Comparison of ENCODE assay signal across 20 cellular contexts in the genomic region with DNA sequence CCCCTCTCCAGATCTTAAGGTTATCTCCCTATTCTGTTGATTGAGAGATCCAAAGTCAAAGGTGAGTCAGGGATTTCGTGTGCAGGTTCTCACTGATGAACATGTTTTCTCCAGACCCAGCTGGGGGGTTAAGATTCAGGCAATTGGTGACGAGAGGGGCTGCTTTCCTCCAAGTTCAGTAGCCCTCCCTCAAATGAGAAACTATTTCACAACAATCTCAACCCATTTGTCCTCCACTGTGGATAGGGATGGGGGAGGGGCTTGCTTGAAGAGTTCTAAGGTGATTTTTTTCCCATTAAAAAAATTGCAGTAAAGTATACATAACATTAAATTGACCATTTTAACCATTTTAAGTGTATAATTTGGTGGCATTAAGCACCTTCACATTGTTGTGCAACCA.
A peak's percentile ranks its signal among the peaks of the same experiment; 100 is the strongest.
DNase-seq lines count a peak whose midpoint lies in the region; ATAC-seq, FAIRE-seq and TF ChIP-seq lines count a peak whose summit lies in the region.
"Had no signal": no experiment of that assay in that cellular context is flagged by ENCODE, and none has a peak within 500 bp of the region (broad histone marks: within the 10 kb centered on the region; RNA-seq: fewer than 3 reads in every experiment).

No MANE protein-coding gene starts in this region.

- H2AK5ac ChIP-seq in H9 (ENCODE audit: insufficient read length, low read length) (peak overlapping the region; percentile 31), H1 (ENCODE audit: low read depth, low read length) (no peak overlapping the region)

- no peak overlapping the region for H2BK20ac ChIP-seq in H9 (ENCODE audit: low read depth, low read length, poor library complexity, severe bottlenecking)
- 0 out of 2 replicates have a peak overlapping the region, but pooled peaks have one; percentile 29 for H2BK20ac ChIP-seq in H1 (ENCODE audit: low read length)

- H4K91ac ChIP-seq in H9 (ENCODE audit: insufficient read length, low read depth, low read length) (no peak overlapping the region), H1 (replicated peaks; ENCODE audit: insufficient read length, low read length) (no peak overlapping the region)

- H4K20me1 ChIP-seq in H9 (ENCODE audit: control insufficient read depth, insufficient read depth, insufficient read length) (no peaks in the 10 kb centered on the region), H1 (replicated peaks in 1 of 2; ENCODE audit: control insufficient read depth in 1 of 2, insufficient read depth in 2 of 2, low read length in 2 of 2) (no peaks in the 10 kb centered on the region)

- H2BK5ac ChIP-seq in H9 (ENCODE audit: insufficient read length, low read length) (no peak overlapping the region), H1 (ENCODE audit: low read depth, low read length) (no peak overlapping the region)

- H2BK120ac ChIP-seq in H9 (ENCODE audit: low read depth, low read length, poor library complexity, severe bottlenecking) = no peak overlapping the region
- H2BK120ac ChIP-seq in H1 (replicated peaks; ENCODE audit: low read depth, low read length) = no peak overlapping the region

- H3K14ac ChIP-seq in H9 (ENCODE audit: insufficient read depth, low read length) (no peak overlapping the region), H1 (ENCODE audit: insufficient read length) (no peak overlapping the region)

- DNase-seq in H9 = no peak
- no peak for DNase-seq in H1 (ENCODE audit: low read depth in 1 of 2, low spot score in 2 of 2)
- DNase-seq in thoracic aorta (ENCODE audit: low spot score) = no peak
- no peak for DNase-seq in activated naive CD4-positive, alpha-beta T cell treated with Interleukin-2 at 50 U/mL for 16 hours
- DNase-seq in medulla oblongata (ENCODE audit: extremely low spot score) = no peak
- DNase-seq: activated CD4-positive, alpha-beta T cell treated with anti-CD3 and anti-CD28 coated beads for 48 hours; activated CD8-positive, alpha-beta memory T cell treated with anti-CD3 and anti-CD28 coated beads, Interleukin-2, amount 10 ng/mL, durations not matched to agents 7 days and 5 days; activated effector memory CD4-positive, alpha-beta T cell treated with Interleukin-2 at 50 U/mL for 16 hours; adrenal gland; CD8-positive, alpha-beta memory T cell; DMS79 treated with DMSO at 0.1 percent for 48 hours; NCI-H1417 treated with DMSO at 0.1 percent for 48 hours; NCI-H2171; NCI-H526; SW 1271 had no signal

- H3K9ac ChIP-seq in H9 (ENCODE audit: extremely low read depth, insufficient read length, low read length) = no peak overlapping the region
- no peak overlapping the region for H3K9ac ChIP-seq in H1 (replicated peaks in 1 of 4; ENCODE audit: extremely low read depth in 1 of 4, low read depth in 3 of 4, low read length in 3 of 4)
- no peak overlapping the region for H3K9ac ChIP-seq in mucosa of rectum (ENCODE audit: low read depth in 1 of 2, low read length in 2 of 2)

- H3K4me3 ChIP-seq in H1 (ENCODE audit: extremely low read depth in 1 of 4, insufficient read depth in 2 of 4, low read depth in 3 of 4, low read length in 4 of 4) (no peak overlapping the region), mucosa of rectum (ENCODE audit: low read length in 2 of 2) (no peak overlapping the region), thoracic aorta (no peak overlapping the region)
- H3K4me3 ChIP-seq: ovary had no signal

- no peak overlapping the region for H3T11ph ChIP-seq in H9 (ENCODE audit: low read length)

- H4K5ac ChIP-seq in H9 (ENCODE audit: insufficient read length, low read depth, low read length) = no peak overlapping the region
- H4K5ac ChIP-seq in H1 (ENCODE audit: insufficient read length, low read depth, low read length) = no peak overlapping the region

- H3K23ac ChIP-seq in H9 (ENCODE audit: insufficient read length, low read depth, low read length) (no peak overlapping the region), H1 (ENCODE audit: insufficient read length) (no peak overlapping the region)

- ATAC-seq in thoracic aorta (ENCODE audit: insufficient number of reproducible peaks, low FRiP score, low read depth) (no peak), GM21381 (IDR thresholded peaks at IDR 0.05; ENCODE audit: unreplicated experiment) (no peak), GM21737 (IDR thresholded peaks at IDR 0.05; ENCODE audit: unreplicated experiment) (no peak)
- ATAC-seq: activated CD8-positive, alpha-beta memory T cell treated with anti-CD3 and anti-CD28 coated beads, Interleukin-2, amount 10 ng/mL, durations not matched to agents 7 days and 5 days had no signal

- no peaks in the 10 kb centered on the region for H3K36me3 Mint-ChIP-seq in H9 (ENCODE audit: insufficient read depth in 1 of 3, low read depth in 3 of 3)
- H3K36me3 Mint-ChIP-seq: activated CD8-positive, alpha-beta memory T cell treated with anti-CD3 and anti-CD28 coated beads, Interleukin-2, amount 10 ng/mL, durations not matched to agents 7 days and 5 days; CD8-positive, alpha-beta memory T cell had no signal

- H2BK12ac ChIP-seq in H9 (ENCODE audit: insufficient read length, low read depth, low read length) (peak overlapping the region; percentile 55), H1 (ENCODE audit: low read depth, low read length) (peak overlapping the region; percentile 45; the same call in 1 of the 2 replicates)

- TF ChIP-seq CTCF in H9 (conservative IDR thresholded peaks at IDR 0.05) (no peak), H1 (IDR thresholded peaks at IDR 0.05; ENCODE audit: control extremely low read depth in 1 of 3, insufficient read depth in 1 of 3, low read depth in 1 of 3, low read length in 3 of 3) (no peak), thoracic aorta (IDR thresholded peaks at IDR 0.05) (no peak)

- H3K18ac ChIP-seq in H9 (ENCODE audit: insufficient read length, low read depth, low read length) (peak overlapping the region; percentile 33), H1 (ENCODE audit: extremely low read depth, low read length) (no peak overlapping the region; the same call in 1 of the 2 replicates)

- no peak overlapping the region for H4K8ac ChIP-seq in H9 (replicated peaks; ENCODE audit: insufficient read length, low read depth, low read length)
- H4K8ac ChIP-seq in H1 (ENCODE audit: extremely low read depth, insufficient read depth, low read length) = no peak overlapping the region

- no peak overlapping the region for H2AFZ ChIP-seq in H9 (ENCODE audit: low read length)
- no peak overlapping the region for H2AFZ ChIP-seq in H1 (ENCODE audit: low read length)

- H3K79me2 ChIP-seq in H9 (ENCODE audit: insufficient read depth, low read length) (no peaks in the 10 kb centered on the region), H1 (ENCODE audit: control insufficient read depth in 1 of 2, insufficient read depth in 2 of 2, low read length in 2 of 2) (no peaks in the 10 kb centered on the region)

- no peak overlapping the region for H3K4me3 Mint-ChIP-seq in H9
- H3K4me3 Mint-ChIP-seq: activated CD8-positive, alpha-beta memory T cell treated with anti-CD3 and anti-CD28 coated beads, Interleukin-2, amount 10 ng/mL, durations not matched to agents 7 days and 5 days; CD8-positive, alpha-beta memory T cell had no signal

- peak; percentile 32 for FAIRE-seq in H1 (lab: Jason Lieb, UNC)

- POLR2A ChIA-PET in H1 (lab: Charles Lee; ENCODE audit: partially characterized antibody) = no interaction called here

- H3K27me3 ChIP-seq in H9 (ENCODE audit: insufficient read depth, low read length) (no peaks in the 10 kb centered on the region), H1 (replicated peaks in 1 of 4; ENCODE audit: control insufficient read depth in 3 of 4, extremely low read depth in 1 of 4, insufficient read depth in 3 of 4, low read length in 3 of 4) (no peaks in the 10 kb centered on the region), mucosa of rectum (ENCODE audit: control insufficient read depth in 2 of 2, insufficient read depth in 2 of 2, low read length in 2 of 2) (no peaks in the 10 kb centered on the region), thoracic aorta (replicated peaks; ENCODE audit: insufficient read depth) (no peaks in the 10 kb centered on the region)
- H3K27me3 ChIP-seq: adrenal gland, ovary had no signal

- H3K4me2 ChIP-seq in H9 (ENCODE audit: insufficient read depth, insufficient read length, low read length) = no peak overlapping the region
- no peak overlapping the region for H3K4me2 ChIP-seq in H1 (ENCODE audit: insufficient read depth in 1 of 2, low read depth in 2 of 2, low read length in 2 of 2)

- CTCF ChIA-PET in H1 (lab: Charles Lee; ENCODE audit: partially characterized antibody) = interaction anchor here (0.6 to 1.1 kb wide), 5 partner anchors 12 to 147 kb away, joined by 3 to 4 read pairs (median 3); no protein-coding TSS in a partner anchor

- peak overlapping the region in 2 of 3 experiments; percentile 28 to 79; a peak in 4 of 7 replicates for H3K27ac Mint-ChIP-seq in H9
- H3K27ac Mint-ChIP-seq: activated CD8-positive, alpha-beta memory T cell treated with anti-CD3 and anti-CD28 coated beads, Interleukin-2, amount 10 ng/mL, durations not matched to agents 7 days and 5 days had no signal

- H3K27ac ChIP-seq in H9 (ENCODE audit: insufficient read length, low read depth, low read length) (no peak overlapping the region), H1 (ENCODE audit: low read depth, low read length) (no peak overlapping the region), mucosa of rectum (ENCODE audit: low read depth in 2 of 2, low read length in 2 of 2) (peak overlapping the region; percentile 87 to 89), thoracic aorta (peak overlapping the region; percentile 85 to 90)
- H3K27ac ChIP-seq: RWPE1 had no signal

- no peak for TF ChIP-seq POLR2A in H1 (IDR thresholded peaks at IDR 0.05; ENCODE audit: control extremely low read depth in 1 of 2, low read depth in 2 of 2, low read length in 2 of 2)

- TF ChIP-seq RAD21 in H1 (IDR thresholded peaks at IDR 0.05 in 1 of 2, conservative IDR thresholded peaks at IDR 0.05 in 1 of 2; ENCODE audit: low read depth in 2 of 2, low read length in 2 of 2) = no peak

- no peaks in the 10 kb centered on the region; a peak in 1 of 5 replicates for H3K9me3 Mint-ChIP-seq in H9
- H3K9me3 Mint-ChIP-seq: CD8-positive, alpha-beta memory T cell had no signal

- TF ChIP-seq EP300 in H1 (IDR thresholded peaks at IDR 0.05; ENCODE audit: borderline replicate concordance in 1 of 2, low read depth in 2 of 2, low read length in 2 of 2) = no peak

- no peak overlapping the region for H2BK15ac ChIP-seq in H9 (ENCODE audit: low read depth, low read length)
- H2BK15ac ChIP-seq in H1 (ENCODE audit: low read length) = no peak overlapping the region

- H3K9me3 ChIP-seq in H9 (ENCODE audit: control insufficient read depth, low read depth, low read length) (no peaks in the 10 kb centered on the region), H1 (ENCODE audit: insufficient read depth in 2 of 2, low read depth in 1 of 2, low read length in 1 of 2) (no peaks in the 10 kb centered on the region), mucosa of rectum (ENCODE audit: control insufficient read depth in 2 of 2, low read length in 2 of 2) (no peaks in the 10 kb centered on the region), thoracic aorta (no peaks in the 10 kb centered on the region)
- H3K9me3 ChIP-seq: adrenal gland, ovary had no signal

- peaks cover 57 to 63% of the 10 kb centered on the region in 2 experiments for H3K4me1 Mint-ChIP-seq in H9
- H3K4me1 Mint-ChIP-seq: CD8-positive, alpha-beta memory T cell had no signal

- no CpG with 5 or more reads among the region's 2 CpGs for WGBS in H9 (ENCODE audit: extremely low coverage, insufficient read length, low lambda C conversion rate)
- 49% methylated on average over 2 of the region's 2 CpGs; no CpG with 5 or more reads in 1 of the 2 experiments for WGBS in H1 (ENCODE audit: extremely low coverage in 1 of 2, insufficient coverage in 1 of 2, insufficient read length in 1 of 2, insufficient replicate concordance in 2 of 2, low coverage in 1 of 2, low lambda C conversion rate in 2 of 2, missing lambda C conversion rate in 1 of 2), 2 experiments

- no peak overlapping the region for H3K4ac ChIP-seq in H9 (ENCODE audit: low read depth, low read length)
- H3K4ac ChIP-seq in H1 (replicated peaks; ENCODE audit: insufficient read length, low read depth, low read length) = no peak overlapping the region

- H3K23me2 ChIP-seq in H9 (ENCODE audit: insufficient read length, low read depth, low read length, poor library complexity, severe bottlenecking) (no peaks in the 10 kb centered on the region), H1 (ENCODE audit: low read depth, low read length) (no peaks in the 10 kb centered on the region)

- H3K36me3 ChIP-seq in H1 (ENCODE audit: control insufficient read depth in 2 of 4, insufficient read depth in 4 of 4, low read length in 3 of 4) = no peaks in the 10 kb centered on the region
- H3K36me3 ChIP-seq in mucosa of rectum (ENCODE audit: control insufficient read depth in 2 of 2, insufficient read depth in 2 of 2, low read length in 2 of 2) = no peaks in the 10 kb centered on the region
- H3K36me3 ChIP-seq in thoracic aorta = no peaks in the 10 kb centered on the region
- H3K36me3 ChIP-seq: adrenal gland, ovary had no signal

- peaks cover 21% of the 10 kb centered on the region for H3K4me1 ChIP-seq in H9 (ENCODE audit: insufficient read depth, low read length)
- peaks cover 17 to 29% (median 24%) of the 10 kb centered on the region in 4 experiments; a peak in 6 of 7 replicates for H3K4me1 ChIP-seq in H1 (replicated peaks in 1 of 4; ENCODE audit: control insufficient read depth in 3 of 4, insufficient read depth in 4 of 4, low read length in 3 of 4)
- peaks cover 13 to 58% of the 10 kb centered on the region in 2 donors for H3K4me1 ChIP-seq in mucosa of rectum (ENCODE audit: control insufficient read depth in 2 of 2, insufficient read depth in 2 of 2, low read length in 2 of 2)
- peaks cover 51 to 97% of the 10 kb centered on the region in 2 donors for H3K4me1 ChIP-seq in thoracic aorta (ENCODE audit: control insufficient read depth in 1 of 2, low read depth in 2 of 2)

- no peaks in the 10 kb centered on the region for H3K79me1 ChIP-seq in H9 (ENCODE audit: insufficient read depth, low read depth, low read length, poor library complexity, severe bottlenecking)
- H3K79me1 ChIP-seq in H1 (ENCODE audit: low read depth, low read length) = no peaks in the 10 kb centered on the region

- no peaks in the 10 kb centered on the region for H3K27me3 Mint-ChIP-seq in H9 (ENCODE audit: low read depth)

- H3K56ac ChIP-seq in H9 (ENCODE audit: insufficient read length, low read depth, low read length) (no peak overlapping the region), H1 (replicated peaks; ENCODE audit: insufficient read length, low read depth, low read length) (no peak overlapping the region)

Comparison
In these comparisons a context has a peak if more than half of its experiments do, and no peak if none do; other contexts are left out.
1. H3K27ac ChIP-seq: peak in mucosa of rectum (2 of 2) and thoracic aorta (2 of 2); none in H9 (single experiment) and H1 (single experiment).